Comparison of ENCODE assay signal across 8 cellular contexts in genomic region chr19:35155441-35155840, GRCh38. TPM values are rescaled to one million over a fixed set of nuclear protein-coding genes. Genes with fewer than 3 reads are reported as not detected.
DNase-seq lines count a peak whose midpoint lies in the region; ATAC-seq lines count a peak whose summit lies in the region.

No MANE protein-coding gene starts in this region.

- H3K36me3 Mint-ChIP-seq in activated T-cell treated with anti-CD3 and anti-CD28 coated beads, Interleukin-2, amount 50 U/mL, for 72 hours (ENCODE audit: insufficient read depth in 2 of 2) = peaks cover 14 to 40% of the 10 kb centered on the region in 2 donors
- peaks cover 38 to 52% of the 10 kb centered on the region in 2 donors for H3K36me3 Mint-ChIP-seq in stimulated activated naive B cell treated with anti-CD40 and anti-IgM and Interleukin-4, amounts not matched to agents 10 μg/mL and 1 μg/mL and 100 μg/mL, for 72 hours

- H3K9me3 Mint-ChIP-seq in activated T-cell treated with anti-CD3 and anti-CD28 coated beads, Interleukin-2, amount 50 U/mL, for 72 hours = no peaks in the 10 kb centered on the region
- peaks cover 0 to under 1% of the 10 kb centered on the region in 2 donors for H3K9me3 Mint-ChIP-seq in stimulated activated naive B cell treated with anti-CD40 and anti-IgM and Interleukin-4, amounts not matched to agents 10 μg/mL and 1 μg/mL and 100 μg/mL, for 72 hours

- peak overlapping the region; percentile 94 to 100 for H3K4me3 Mint-ChIP-seq in activated T-cell treated with anti-CD3 and anti-CD28 coated beads, Interleukin-2, amount 50 U/mL, for 72 hours
- peak overlapping the region; percentile 94 to 96 for H3K4me3 Mint-ChIP-seq in stimulated activated naive B cell treated with anti-CD40 and anti-IgM and Interleukin-4, amounts not matched to agents 10 μg/mL and 1 μg/mL and 100 μg/mL, for 72 hours

- no peaks in the 10 kb centered on the region for H3K27me3 Mint-ChIP-seq in activated T-cell treated with anti-CD3 and anti-CD28 coated beads, Interleukin-2, amount 50 U/mL, for 72 hours (ENCODE audit: low read depth)
- peaks cover 0 to 5% of the 10 kb centered on the region in 2 donors for H3K27me3 Mint-ChIP-seq in stimulated activated naive B cell treated with anti-CD40 and anti-IgM and Interleukin-4, amounts not matched to agents 10 μg/mL and 1 μg/mL and 100 μg/mL, for 72 hours

- peak; percentile 36 to 47 for ATAC-seq in activated T-cell treated with anti-CD3 and anti-CD28 coated beads, Interleukin-2, amount 50 U/mL, for 72 hours (replicated peaks in 1 of 2)
- ATAC-seq in stimulated activated naive B cell treated with anti-CD40 and anti-IgM and Interleukin-4, amounts not matched to agents 10 μg/mL and 1 μg/mL and 100 μg/mL, for 72 hours (replicated peaks) = peak; percentile 38 to 41
- no peak for ATAC-seq in HG02840 (IDR thresholded peaks at IDR 0.05; ENCODE audit: low FRiP score, unreplicated experiment)

- DNase-seq in stimulated activated CD4-positive, alpha-beta T cell treated with anti-CD3 and anti-CD28 coated beads, Interleukin-12 subunit alpha, Interleukin-12 subunit beta, amount 100 ng/mL, for 24 hours (ENCODE audit: low read depth in 2 of 2) = peak; percentile 24 to 36
- no peak for DNase-seq in stimulated activated CD4-positive, alpha-beta T cell treated with anti-CD3 and anti-CD28 coated beads, Interleukin-2, amount 100 ng/mL, for 48 hours
- DNase-seq in activated T-cell treated with anti-CD3 and anti-CD28 coated beads, Interleukin-2, amount 50 U/mL, for 72 hours = peak; percentile 37 to 48
- DNase-seq in stimulated activated naive B cell treated with anti-CD40 and anti-IgM and Interleukin-4, amounts not matched to agents 10 μg/mL and 1 μg/mL and 100 μg/mL, for 72 hours = no peak
- DNase-seq in SIG-M5 treated with dmso at 0.1 percent for 504 hours (lab: John Stamatoyannopoulos, UW; ENCODE audit: unreplicated experiment) (no peak), hepatic stellate cell (ENCODE audit: low spot score) (no peak)

- H3K27ac Mint-ChIP-seq in activated T-cell treated with anti-CD3 and anti-CD28 coated beads, Interleukin-2, amount 50 U/mL, for 72 hours = peak overlapping the region; percentile 94
- H3K27ac Mint-ChIP-seq in stimulated activated naive B cell treated with anti-CD40 and anti-IgM and Interleukin-4, amounts not matched to agents 10 μg/mL and 1 μg/mL and 100 μg/mL, for 72 hours = peak overlapping the region; percentile 96

- peaks cover 43% of the 10 kb centered on the region for H3K4me1 Mint-ChIP-seq in activated T-cell treated with anti-CD3 and anti-CD28 coated beads, Interleukin-2, amount 50 U/mL, for 72 hours (ENCODE audit: low read depth)
- peaks cover 27 to 67% of the 10 kb centered on the region in 2 donors for H3K4me1 Mint-ChIP-seq in stimulated activated naive B cell treated with anti-CD40 and anti-IgM and Interleukin-4, amounts not matched to agents 10 μg/mL and 1 μg/mL and 100 μg/mL, for 72 hours

- H3K4me3 ChIP-seq in iPS-11a (ENCODE audit: low read depth, low read length) = peak overlapping the region; percentile 72

RNA-seq across cellular contexts. Expression of gene FXYD5, which starts 0.9 kb away (rescaled TPM):
- total RNA-seq in activated T-cell treated with anti-CD3 and anti-CD28 coated beads, Interleukin-2, amount 50 U/mL, for 72 hours = 100 to 1,000 TPM; 331 to 342 TPM

RNA-seq across cellular contexts. Expression of gene FXYD7, which starts 12.4 kb away (rescaled TPM):
- 1 to 10 TPM; 1.0 to 1.2 TPM for total RNA-seq in activated T-cell treated with anti-CD3 and anti-CD28 coated beads, Interleukin-2, amount 50 U/mL, for 72 hours

RNA-seq across cellular contexts. Expression of gene FXYD1, which starts 16.8 kb away (rescaled TPM):
- total RNA-seq in activated T-cell treated with anti-CD3 and anti-CD28 coated beads, Interleukin-2, amount 50 U/mL, for 72 hours = 1 to 10 TPM; 1.6 to 2.0 TPM

RNA-seq across cellular contexts. Expression of gene LGI4, which starts 20.6 kb away (rescaled TPM):
- under 1 TPM; 0.72 to 1.00 TPM for total RNA-seq in activated T-cell treated with anti-CD3 and anti-CD28 coated beads, Interleukin-2, amount 50 U/mL, for 72 hours

RNA-seq across cellular contexts. Expression of gene FXYD3, which starts 39.8 kb away (rescaled TPM):
- not detected for total RNA-seq in activated T-cell treated with anti-CD3 and anti-CD28 coated beads, Interleukin-2, amount 50 U/mL, for 72 hours

Comparison
In these comparisons a context has a peak if more than half of its experiments do, and no peak if none do; other contexts are left out.
1. DNase-seq: peak in stimulated activated CD4-positive, alpha-beta T cell treated with anti-CD3 and anti-CD28 coated beads, Interleukin-12 subunit alpha, Interleukin-12 subunit beta, amount 100 ng/mL, for 24 hours (2 of 2) and activated T-cell treated with anti-CD3 and anti-CD28 coated beads, Interleukin-2, amount 50 U/mL, for 72 hours (2 of 2); none in stimulated activated CD4-positive, alpha-beta T cell treated with anti-CD3 and anti-CD28 coated beads, Interleukin-2, amount 100 ng/mL, for 48 hours (0 of 2), stimulated activated naive B cell treated with anti-CD40 and anti-IgM and Interleukin-4, amounts not matched to agents 10 μg/mL and 1 μg/mL and 100 μg/mL, for 72 hours (single experiment), SIG-M5 treated with dmso at 0.1 percent for 504 hours (single experiment) and hepatic stellate cell (single experiment).